ENCODE assay signal across 9 cellular contexts in the genomic region with DNA sequence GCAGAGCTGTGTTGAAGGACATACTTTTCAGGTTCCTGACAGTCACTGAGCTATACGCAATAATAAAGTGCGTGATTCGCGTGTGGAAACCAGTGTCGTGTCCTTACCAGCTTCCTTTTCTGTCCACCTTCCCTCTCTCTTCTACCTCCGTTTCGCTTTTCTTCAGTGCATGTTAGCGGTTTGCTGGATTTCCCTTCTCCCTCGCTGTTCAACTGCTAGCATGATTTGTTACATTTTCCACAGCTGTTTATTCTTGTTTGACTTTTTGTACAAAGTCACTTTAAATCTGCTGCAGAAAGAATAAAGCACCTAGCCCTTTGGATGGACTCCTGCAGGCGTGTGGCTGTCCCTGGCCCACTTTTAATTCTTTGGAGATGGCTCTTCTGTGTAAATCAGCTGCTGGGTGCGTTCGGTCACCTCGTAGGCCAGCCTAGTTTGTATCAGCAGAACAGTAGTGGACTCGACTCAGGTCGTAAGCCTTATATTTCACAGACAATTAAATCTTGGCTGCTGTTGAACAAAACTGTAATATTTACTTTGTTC. TPM values are rescaled to one million over a fixed set of nuclear protein-coding genes. Genes with fewer than 3 reads are reported as not detected.
DNase-seq lines count a peak whose midpoint lies in the region; ATAC-seq and TF ChIP-seq lines count a peak whose summit lies in the region.
"Had no signal": no experiment of that assay in that cellular context is flagged by ENCODE, and none has a peak within 500 bp of the region (broad histone marks: within the 10 kb centered on the region; RNA-seq: fewer than 3 reads in every experiment).

No MANE protein-coding gene starts in this region.

- TF ChIP-seq POLR2A in right lobe of liver (IDR thresholded peaks at IDR 0.05) = no peak

- H3K4me1 Mint-ChIP-seq in activated CD4-positive, alpha-beta T cell treated with anti-CD3 and anti-CD28 coated beads for 36 hours = peaks cover 8% of the 10 kb centered on the region
- peaks cover 8% of the 10 kb centered on the region for H3K4me1 Mint-ChIP-seq in activated T-helper 17 cell treated with anti-CD3 and anti-CD28 coated beads, Interleukin-2, amount 50 U/mL, for 72 hours

- H3K9me3 Mint-ChIP-seq in activated CD4-positive, alpha-beta T cell treated with anti-CD3 and anti-CD28 coated beads for 36 hours (ENCODE audit: low read depth) = peaks cover 3% of the 10 kb centered on the region
- H3K9me3 Mint-ChIP-seq in activated T-helper 17 cell treated with anti-CD3 and anti-CD28 coated beads, Interleukin-2, amount 50 U/mL, for 72 hours = peaks cover 5% of the 10 kb centered on the region

- no peak for ATAC-seq in activated CD4-positive, alpha-beta T cell treated with anti-CD3 and anti-CD28 coated beads for 36 hours
- no peak for ATAC-seq in activated T-helper 17 cell treated with anti-CD3 and anti-CD28 coated beads, Interleukin-2, amount 50 U/mL, for 72 hours (replicated peaks)
- ATAC-seq in right lobe of liver (no peak), HG02981 (IDR thresholded peaks at IDR 0.05; ENCODE audit: unreplicated experiment) (no peak)

- no peak for DNase-seq in activated CD4-positive, alpha-beta T cell treated with anti-CD3 and anti-CD28 coated beads for 36 hours
- DNase-seq in activated CD4-positive, alpha-beta T cell treated with anti-CD3 and anti-CD28 coated beads, Interleukin-2, amount 50 U/mL, for 4 hours = no peak
- no peak for DNase-seq in right lobe of liver
- no peak for DNase-seq in tibial artery
- DNase-seq in cerebellar cortex (ENCODE audit: low spot score) = no peak
- no peak for DNase-seq in mucosa of gallbladder (ENCODE audit: low spot score)
- DNase-seq: stimulated activated CD4-positive, alpha-beta T cell treated with anti-CD3 and anti-CD28 coated beads, Interleukin-4, amount 100 ng/mL, for 1 hour had no signal

- H3K9me3 ChIP-seq in right lobe of liver (no peaks in the 10 kb centered on the region), tibial artery (no peaks in the 10 kb centered on the region)

- H3K4me3 ChIP-seq in right lobe of liver (peak overlapping the region in 2 of 3 donors; percentile 10 to 24), tibial artery (peak overlapping the region; percentile 55 to 56)

- H3K4me3 Mint-ChIP-seq in activated CD4-positive, alpha-beta T cell treated with anti-CD3 and anti-CD28 coated beads for 36 hours = peak overlapping the region; percentile 52
- peak overlapping the region; percentile 63 for H3K4me3 Mint-ChIP-seq in activated T-helper 17 cell treated with anti-CD3 and anti-CD28 coated beads, Interleukin-2, amount 50 U/mL, for 72 hours

- peaks cover 0 to 54% of the 10 kb centered on the region in 2 donors for H3K27me3 ChIP-seq in right lobe of liver
- H3K27me3 ChIP-seq in tibial artery = peaks cover 0 to 2% of the 10 kb centered on the region in 2 donors

- peaks cover 73% of the 10 kb centered on the region for H3K27me3 Mint-ChIP-seq in activated CD4-positive, alpha-beta T cell treated with anti-CD3 and anti-CD28 coated beads for 36 hours
- H3K27me3 Mint-ChIP-seq in activated T-helper 17 cell treated with anti-CD3 and anti-CD28 coated beads, Interleukin-2, amount 50 U/mL, for 72 hours = peaks cover 73% of the 10 kb centered on the region

- H3K4me1 ChIP-seq in right lobe of liver (peaks cover 0 to 15% (median 0%) of the 10 kb centered on the region in 4 donors), tibial artery (peaks cover 0 to 25% (median 9%) of the 10 kb centered on the region in 4 donors)

- H3K27ac Mint-ChIP-seq in activated CD4-positive, alpha-beta T cell treated with anti-CD3 and anti-CD28 coated beads for 36 hours = no peak overlapping the region
- no peak overlapping the region for H3K27ac Mint-ChIP-seq in activated T-helper 17 cell treated with anti-CD3 and anti-CD28 coated beads, Interleukin-2, amount 50 U/mL, for 72 hours

- CTCF ChIA-PET in activated CD4-positive, alpha-beta T cell treated with anti-CD3 and anti-CD28 coated beads for 36 hours (lab: Charles Lee) = interaction anchor here (0.7 to 1.2 kb wide), 3 partner anchors 16 to 220 kb away, joined by 3 to 4 read pairs (median 3); no protein-coding TSS in a partner anchor

- POLR2A ChIA-PET in activated CD4-positive, alpha-beta T cell treated with anti-CD3 and anti-CD28 coated beads for 36 hours (lab: Charles Lee) = no interaction called here

- TF ChIP-seq CTCF in right lobe of liver (IDR thresholded peaks at IDR 0.05) = no peak
- no peak for TF ChIP-seq CTCF in tibial artery (IDR thresholded peaks at IDR 0.05)

- H3K27ac ChIP-seq in right lobe of liver = peak overlapping the region in 2 of 3 donors; percentile 9 to 66
- peak overlapping the region; percentile 73 to 81 for H3K27ac ChIP-seq in tibial artery

- intact Hi-C loops in activated CD4-positive, alpha-beta T cell treated with anti-CD3 and anti-CD28 coated beads for 36 hours (cut with DNase I, micrococcal nuclease) = loop anchor here in 1 of 2 experiments (5.0 kb wide), 1 partner anchor 37 kb away; no protein-coding TSS in a partner anchor
- intact Hi-C loops in right lobe of liver (cut with DNase I) = no loop called here
- intact Hi-C loops in tibial artery (cut with DNase I; ENCODE audit: low total_unique reads) = loop anchor here (5.0 kb wide), 1 partner anchor 37 kb away; no protein-coding TSS in a partner anchor

- 5% methylated on average over 15 of the region's 15 CpGs for WGBS in right lobe of liver (ENCODE audit: insufficient coverage, low coverage, low lambda C conversion rate, missing lambda C conversion rate)

- H3K36me3 ChIP-seq in right lobe of liver (no peaks in the 10 kb centered on the region), tibial artery (no peaks in the 10 kb centered on the region)

- H3K36me3 Mint-ChIP-seq in activated CD4-positive, alpha-beta T cell treated with anti-CD3 and anti-CD28 coated beads for 36 hours (ENCODE audit: low read depth) = no peaks in the 10 kb centered on the region
- H3K36me3 Mint-ChIP-seq in activated T-helper 17 cell treated with anti-CD3 and anti-CD28 coated beads, Interleukin-2, amount 50 U/mL, for 72 hours (ENCODE audit: low read depth) = no peaks in the 10 kb centered on the region

RNA-seq across cellular contexts. Expression of a gene that starts 8.9 kb away (rescaled TPM):
- total RNA-seq in activated CD4-positive, alpha-beta T cell treated with anti-CD3 and anti-CD28 coated beads for 36 hours = not detected
- not detected for total RNA-seq in activated T-helper 17 cell treated with anti-CD3 and anti-CD28 coated beads, Interleukin-2, amount 50 U/mL, for 72 hours
- total RNA-seq in right lobe of liver (10 to 100 TPM in 1 of 6 experiments, 1 to 10 TPM in 5; 2.1 to 11.2 (median 6.2) TPM), mucosa of gallbladder (104 TPM)
